14 cellular contexts compared by ENCODE assay signal in genomic region chr2:60353863-60354262, GRCh38.
A peak's percentile ranks its signal among the peaks of the same experiment; 100 is the strongest.
DNase-seq lines count a peak whose midpoint lies in the region; ATAC-seq and FAIRE-seq lines count a peak whose summit lies in the region.
"Had no signal": no experiment of that assay in that cellular context is flagged by ENCODE, and none has a peak within 500 bp of the region (broad histone marks: within the 10 kb centered on the region; RNA-seq: fewer than 3 reads in every experiment).

No MANE protein-coding gene starts in this region.

- H3K27me3 ChIP-seq in CD4-positive, alpha-beta memory T cell (ENCODE audit: insufficient read depth, low read length): no peaks in the 10 kb centered on the region
- no peaks in the 10 kb centered on the region for H3K27me3 ChIP-seq in small intestine (ENCODE audit: control insufficient read depth in 2 of 2, insufficient read depth in 2 of 2, low read length in 2 of 2)
- H3K27me3 ChIP-seq: cardiac muscle cell had no signal

- POLR2A ChIA-PET in CD4-positive, alpha-beta memory T cell (lab: Charles Lee; ENCODE audit: partially characterized antibody): no interaction called here

- H3K27me3 Mint-ChIP-seq in memory B cell: no peaks in the 10 kb centered on the region
- peaks cover 7 to 8% of the 10 kb centered on the region in 2 donors for H3K27me3 Mint-ChIP-seq in CD4-positive, alpha-beta memory T cell

- no peaks in the 10 kb centered on the region for H3K4me1 ChIP-seq in CD4-positive, alpha-beta memory T cell (ENCODE audit: insufficient read depth, low read length)
- H3K4me1 ChIP-seq in small intestine (ENCODE audit: control insufficient read depth in 2 of 2, insufficient read depth in 1 of 2, low read depth in 1 of 2, low read length in 1 of 2): no peaks in the 10 kb centered on the region
- H3K4me1 ChIP-seq: Caco-2 had no signal

- H3K4me3 ChIP-seq in CD4-positive, alpha-beta memory T cell (ENCODE audit: low read length in 2 of 2): no peak overlapping the region
- no peak overlapping the region for H3K4me3 ChIP-seq in small intestine (ENCODE audit: low read depth in 1 of 2, low read length in 2 of 2)
- H3K4me3 ChIP-seq: cardiac muscle cell had no signal

- peak overlapping the region; percentile 72 for H3K4me3 Mint-ChIP-seq in memory B cell
- H3K4me3 Mint-ChIP-seq in CD4-positive, alpha-beta memory T cell: no peak overlapping the region

- intact Hi-C loops in CD4-positive, alpha-beta memory T cell (cut with micrococcal nuclease): no loop called here

- peaks cover 2% of the 10 kb centered on the region for H3K9me3 Mint-ChIP-seq in memory B cell
- H3K9me3 Mint-ChIP-seq in activated naive CD4-positive, alpha-beta T cell treated with anti-CD3 and anti-CD28 coated beads, Interleukin-2, amount 50 U/mL, for 72 hours: no peaks in the 10 kb centered on the region
- H3K9me3 Mint-ChIP-seq in CD4-positive, alpha-beta memory T cell: peaks cover 0 to 2% (median 0%) of the 10 kb centered on the region in 8 donors

- peak; percentile 23 to 62 for DNase-seq in memory B cell (ENCODE audit: low spot score in 2 of 2)
- no peak for DNase-seq in activated naive CD4-positive, alpha-beta T cell treated with anti-CD3 and anti-CD28 coated beads, Interleukin-2, amount 50 U/mL, for 72 hours (ENCODE audit: low spot score in 2 of 2)
- no peak for DNase-seq in CD4-positive, alpha-beta memory T cell
- DNase-seq in small intestine: no peak
- DNase-seq in activated CD4-positive, alpha-beta T cell treated with anti-CD3 and anti-CD28 coated beads for 48 hours: no peak
- DNase-seq: Caco-2, foreskin keratinocyte, NCI-H1105, SHP77 had no signal

- no peaks in the 10 kb centered on the region for H3K9me3 ChIP-seq in CD4-positive, alpha-beta memory T cell (ENCODE audit: control insufficient read depth in 1 of 2, low read length in 2 of 2)
- H3K9me3 ChIP-seq in small intestine (ENCODE audit: control insufficient read depth, low read depth): no peaks in the 10 kb centered on the region
- H3K9me3 ChIP-seq: Caco-2 had no signal

- WGBS in small intestine, 3 donors: 35 to 63% (median 41%) methylated on average over 2 of the region's 2 CpGs

- no peaks in the 10 kb centered on the region for H3K36me3 ChIP-seq in CD4-positive, alpha-beta memory T cell (ENCODE audit: insufficient read depth, low read length)
- no peaks in the 10 kb centered on the region for H3K36me3 ChIP-seq in small intestine (ENCODE audit: control insufficient read depth in 2 of 2, insufficient read depth in 2 of 2, low read length in 2 of 2)
- H3K36me3 ChIP-seq: cardiac muscle cell had no signal

- no peak for FAIRE-seq in small intestine (lab: Jason Lieb, UNC)

- H3K27ac ChIP-seq in CD4-positive, alpha-beta memory T cell (ENCODE audit: low read depth, low read length): no peak overlapping the region
- peak overlapping the region in 1 of 2 donors; percentile 12 for H3K27ac ChIP-seq in small intestine (ENCODE audit: low read depth in 1 of 2, low read length in 1 of 2)
- H3K27ac ChIP-seq: foreskin keratinocyte had no signal

- H3K27ac Mint-ChIP-seq in memory B cell: peak overlapping the region; percentile 99
- H3K27ac Mint-ChIP-seq in activated naive CD4-positive, alpha-beta T cell treated with anti-CD3 and anti-CD28 coated beads, Interleukin-2, amount 50 U/mL, for 72 hours: no peak overlapping the region
- H3K27ac Mint-ChIP-seq in CD4-positive, alpha-beta memory T cell: no peak overlapping the region

- ATAC-seq in GM18858 (IDR thresholded peaks at IDR 0.05; ENCODE audit: unreplicated experiment): peak; percentile 40
- peak; percentile 46 for ATAC-seq in GM21529 (IDR thresholded peaks at IDR 0.05; ENCODE audit: unreplicated experiment)
- ATAC-seq in HG03280 (IDR thresholded peaks at IDR 0.05; ENCODE audit: unreplicated experiment): peak; percentile 57
- ATAC-seq in memory B cell (ENCODE audit: low read depth): peak; percentile 63
- no peak for ATAC-seq in activated naive CD4-positive, alpha-beta T cell treated with anti-CD3 and anti-CD28 coated beads, Interleukin-2, amount 50 U/mL, for 72 hours
- ATAC-seq: HCT116 had no signal

- H3K4me1 Mint-ChIP-seq in memory B cell: peaks cover 77% of the 10 kb centered on the region
- peaks cover 0 to 5% (median 0%) of the 10 kb centered on the region in 4 donors for H3K4me1 Mint-ChIP-seq in CD4-positive, alpha-beta memory T cell

- CTCF ChIA-PET in CD4-positive, alpha-beta memory T cell (lab: Charles Lee; ENCODE audit: partially characterized antibody): no interaction called here

- H3K36me3 Mint-ChIP-seq in memory B cell: peaks cover 5% of the 10 kb centered on the region
- H3K36me3 Mint-ChIP-seq in activated naive CD4-positive, alpha-beta T cell treated with anti-CD3 and anti-CD28 coated beads, Interleukin-2, amount 50 U/mL, for 72 hours: no peaks in the 10 kb centered on the region
- no peaks in the 10 kb centered on the region for H3K36me3 Mint-ChIP-seq in CD4-positive, alpha-beta memory T cell

Comparison
In these comparisons a context has a peak if more than half of its experiments do, and no peak if none do; other contexts are left out.
1. ATAC-seq: peak in GM18858 (single experiment), GM21529 (single experiment), HG03280 (single experiment) and memory B cell (single experiment); none in activated naive CD4-positive, alpha-beta T cell treated with anti-CD3 and anti-CD28 coated beads, Interleukin-2, amount 50 U/mL, for 72 hours (0 of 2).
2. DNase-seq: peak in memory B cell (2 of 2); none in activated naive CD4-positive, alpha-beta T cell treated with anti-CD3 and anti-CD28 coated beads, Interleukin-2, amount 50 U/mL, for 72 hours (0 of 2), CD4-positive, alpha-beta memory T cell (0 of 5), small intestine (single experiment) and activated CD4-positive, alpha-beta T cell treated with anti-CD3 and anti-CD28 coated beads for 48 hours (single experiment).